Comparison of ENCODE assay signal across 22 cellular contexts in genomic region chr3:184440161-184440560, GRCh38.
"Had no signal": no experiment of that assay in that cellular context is flagged by ENCODE, and none has a peak within 500 bp of the region (broad histone marks: within the 10 kb centered on the region; RNA-seq: fewer than 3 reads in every experiment).

No MANE protein-coding gene starts in this region.

- ATAC-seq: sciatic nerve; stimulated activated effector memory CD8-positive, alpha-beta T cell treated with anti-CD3 and anti-CD28 coated beads, Interleukin-12 subunit alpha, Interleukin-12 subunit beta, amount 100 ng/mL, for 72 hours had no signal

- H3K4me3 Mint-ChIP-seq: activated naive CD8-positive, alpha-beta T cell; naive B cell; nephron progenitor cell; stimulated activated effector memory CD8-positive, alpha-beta T cell treated with anti-CD3 and anti-CD28 coated beads, Interleukin-12 subunit alpha, Interleukin-12 subunit beta, amount 100 ng/mL, for 72 hours; stimulated activated naive CD8-positive, alpha-beta T cell treated with anti-CD3 and anti-CD28 coated beads, Interleukin-15, Interleukin-2, amounts not matched to agents 100 ng/mL and 50 ng/mL, for 24 hours had no signal

- H3K36me3 Mint-ChIP-seq: naive B cell; stimulated activated effector memory CD8-positive, alpha-beta T cell treated with anti-CD3 and anti-CD28 coated beads, Interleukin-12 subunit alpha, Interleukin-12 subunit beta, amount 100 ng/mL, for 72 hours had no signal

- H3K4me1 Mint-ChIP-seq: nephron progenitor cell; stimulated activated effector memory CD8-positive, alpha-beta T cell treated with anti-CD3 and anti-CD28 coated beads, Interleukin-12 subunit alpha, Interleukin-12 subunit beta, amount 100 ng/mL, for 72 hours had no signal

- H3K9me3 ChIP-seq: neutrophil, prostate gland had no signal

- H3K27ac ChIP-seq: neutrophil, ovary, prostate gland, VCaP had no signal

- H3K4me3 ChIP-seq: ovary, prostate gland, skin epidermis had no signal

- H3K4me1 ChIP-seq: prostate gland had no signal

- H3K27me3 ChIP-seq: neutrophil, ovary had no signal

- DNase-seq: activated CD4-positive, alpha-beta T cell treated with anti-CD3 and anti-CD28 coated beads for 4 hours; activated CD4-positive, alpha-beta T cell treated with anti-CD3 and anti-CD28 coated beads, Interleukin-2, amount 50 U/mL, for 4 hours; activated effector memory CD4-positive, alpha-beta T cell treated with Interleukin-2 at 50 U/mL for 16 hours; activated naive CD4-positive, alpha-beta T cell treated with Interleukin-2 at 50 U/mL for 16 hours; activated T-cell treated with anti-CD3 and anti-CD28 coated beads for 4 hours; anterior cingulate cortex; cortex of kidney; mammary epithelial cell; naive B cell; nephron progenitor cell; ovary; retina; stimulated activated CD4-positive, alpha-beta T cell treated with anti-CD3 and anti-CD28 coated beads, Interleukin-4, amount 100 ng/mL, for 24 hours; T-helper 9 cell had no signal

- H3K36me3 ChIP-seq: neutrophil, ovary, prostate gland had no signal

- H3K27ac Mint-ChIP-seq: activated naive CD8-positive, alpha-beta T cell; nephron progenitor cell; stimulated activated effector memory CD8-positive, alpha-beta T cell treated with anti-CD3 and anti-CD28 coated beads, Interleukin-12 subunit alpha, Interleukin-12 subunit beta, amount 100 ng/mL, for 72 hours; stimulated activated naive CD8-positive, alpha-beta T cell treated with anti-CD3 and anti-CD28 coated beads, Interleukin-15, Interleukin-2, amounts not matched to agents 100 ng/mL and 50 ng/mL, for 24 hours had no signal
